In the genomic region with DNA sequence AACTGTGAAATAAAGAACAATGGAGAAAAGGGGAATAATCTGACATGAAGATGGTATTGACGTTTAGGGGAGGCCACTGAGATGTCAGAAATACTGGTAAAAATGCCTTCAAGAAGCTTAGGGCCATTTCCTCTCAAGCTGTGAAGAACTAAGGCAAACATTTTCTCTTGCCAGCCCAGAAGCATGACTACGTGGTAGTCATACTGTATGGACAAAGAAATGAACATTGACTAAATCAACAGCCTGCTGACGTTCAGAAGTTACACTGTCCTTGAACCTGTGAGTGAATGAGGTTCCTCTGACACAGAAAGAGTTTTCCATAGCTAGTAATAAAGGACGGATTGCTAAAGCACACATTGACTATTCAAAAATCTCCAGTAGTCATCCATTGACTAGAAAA, we compare ENCODE assay signal across 26 cellular contexts.
A peak's percentile ranks its signal among the peaks of the same experiment; 100 is the strongest.
DNase-seq lines count a peak whose midpoint lies in the region; ATAC-seq and TF ChIP-seq lines count a peak whose summit lies in the region.
"Had no signal": no experiment of that assay in that cellular context is flagged by ENCODE, and none has a peak within 500 bp of the region (broad histone marks: within the 10 kb centered on the region; RNA-seq: fewer than 3 reads in every experiment).

No MANE protein-coding gene starts in this region.

- H3K4me1 ChIP-seq in lower lobe of right lung = no peaks in the 10 kb centered on the region
- H3K4me1 ChIP-seq in aorta (ENCODE audit: control insufficient read depth in 1 of 2, insufficient read depth in 2 of 2, low read length in 2 of 2) = peaks cover 0 to 2% of the 10 kb centered on the region in 2 donors
- H3K4me1 ChIP-seq: prostate gland, thyroid gland had no signal

- no peak overlapping the region for H3K27ac ChIP-seq in lower lobe of right lung
- H3K27ac ChIP-seq in aorta (ENCODE audit: low read depth in 1 of 2, low read length in 2 of 2) = no peak overlapping the region
- H3K27ac ChIP-seq: coronary artery, thyroid gland had no signal

- no peaks in the 10 kb centered on the region for H3K27me3 Mint-ChIP-seq in chondrocyte (ENCODE audit: low read depth)
- H3K27me3 Mint-ChIP-seq: naive B cell had no signal

- peak; percentile 39 for DNase-seq in EH (ENCODE audit: low read depth)
- DNase-seq in MG63 = peak; percentile 52
- no peak for DNase-seq in chondrocyte (ENCODE audit: low spot score)
- no peak for DNase-seq in lower lobe of right lung
- no peak for DNase-seq in aorta
- no peak for DNase-seq in GM20000 (ENCODE audit: low spot score)
- DNase-seq: activated CD4-positive, alpha-beta T cell treated with anti-CD3 and anti-CD28 coated beads, Interleukin-2, amount 10 ng/mL, durations not matched to agents 24 days and 14 days; CD8-positive, alpha-beta T cell; effector memory CD8-positive, alpha-beta T cell; EL; naive B cell; NCI-H1105; NCI-H2029; NCI-H748 treated with DMSO at 0.1 percent for 48 hours; SJCRH30; stimulated activated CD4-positive, alpha-beta T cell treated with anti-CD3 and anti-CD28 coated beads, Interleukin-4, amount 100 ng/mL, for 24 hours; thyroid gland had no signal

- H3K9me3 ChIP-seq in MG63 (no peaks in the 10 kb centered on the region), lower lobe of right lung (no peaks in the 10 kb centered on the region), aorta (ENCODE audit: control insufficient read depth, low read length) (no peaks in the 10 kb centered on the region)
- H3K9me3 ChIP-seq: prostate gland, SJCRH30, thyroid gland had no signal

- H3K36me3 ChIP-seq in MG63 (peaks cover 15% of the 10 kb centered on the region), lower lobe of right lung (no peaks in the 10 kb centered on the region), aorta (ENCODE audit: control insufficient read depth in 1 of 2, insufficient read depth in 2 of 2, low read length in 1 of 2) (no peaks in the 10 kb centered on the region)
- H3K36me3 ChIP-seq: cardiac muscle cell, prostate gland, SJCRH30, thyroid gland had no signal

- peaks cover 4% of the 10 kb centered on the region for H3K9me3 Mint-ChIP-seq in chondrocyte (ENCODE audit: low read depth)
- H3K9me3 Mint-ChIP-seq: activated CD4-positive, alpha-beta T cell treated with anti-CD3 and anti-CD28 coated beads, Interleukin-2, amount 10 ng/mL, durations not matched to agents 24 days and 14 days; activated naive CD4-positive, alpha-beta T cell treated with anti-CD3 and anti-CD28 coated beads, Interleukin-2, amount 50 U/mL, for 24 hours; CD8-positive, alpha-beta T cell; effector memory CD8-positive, alpha-beta T cell had no signal

- TF ChIP-seq CTCF in chondrocyte (IDR thresholded peaks at IDR 0.05) = no peak
- TF ChIP-seq CTCF in lower lobe of right lung (IDR thresholded peaks at IDR 0.05) = no peak
- TF ChIP-seq CTCF in GM20000 (IDR thresholded peaks at IDR 0.05; ENCODE audit: extremely low read depth, missing control alignments) = no peak

- no peaks in the 10 kb centered on the region for H3K36me3 Mint-ChIP-seq in chondrocyte (ENCODE audit: low read depth)
- H3K36me3 Mint-ChIP-seq: activated naive CD4-positive, alpha-beta T cell treated with anti-CD3 and anti-CD28 coated beads, Interleukin-2, amount 50 U/mL, for 24 hours; CD8-positive, alpha-beta T cell; mesothelial cell of epicardium; naive B cell had no signal

- ATAC-seq in lower lobe of right lung = peak; percentile 46 to 80
- ATAC-seq in GM21529 (IDR thresholded peaks at IDR 0.05; ENCODE audit: unreplicated experiment) = no peak
- no peak for ATAC-seq in aorta (ENCODE audit: low FRiP score)
- ATAC-seq in GM21515 (IDR thresholded peaks at IDR 0.05; ENCODE audit: unreplicated experiment) = no peak
- ATAC-seq: CD8-positive, alpha-beta T cell; effector memory CD8-positive, alpha-beta T cell; sciatic nerve had no signal

- H3K4me3 Mint-ChIP-seq in chondrocyte (ENCODE audit: unreplicated experiment) = no peak overlapping the region
- H3K4me3 Mint-ChIP-seq: activated CD4-positive, alpha-beta T cell treated with anti-CD3 and anti-CD28 coated beads, Interleukin-2, amount 10 ng/mL, durations not matched to agents 24 days and 14 days; activated naive CD4-positive, alpha-beta T cell treated with anti-CD3 and anti-CD28 coated beads, Interleukin-2, amount 50 U/mL, for 24 hours; B cell; CD8-positive, alpha-beta T cell; effector memory CD8-positive, alpha-beta T cell; mesothelial cell of epicardium; naive B cell had no signal

- peaks cover 56% of the 10 kb centered on the region for H3K4me1 Mint-ChIP-seq in chondrocyte (ENCODE audit: low read depth)
- H3K4me1 Mint-ChIP-seq: activated CD4-positive, alpha-beta T cell treated with anti-CD3 and anti-CD28 coated beads, Interleukin-2, amount 10 ng/mL, durations not matched to agents 24 days and 14 days; activated naive CD4-positive, alpha-beta T cell treated with anti-CD3 and anti-CD28 coated beads, Interleukin-2, amount 50 U/mL, for 24 hours; B cell; naive B cell had no signal

- 84 to 88% methylated on average over 4 of the region's 4 CpGs for WGBS in aorta, 2 donors

- H3K4me3 ChIP-seq in MG63 (no peak overlapping the region), lower lobe of right lung (no peak overlapping the region), aorta (ENCODE audit: low read length in 2 of 2) (no peak overlapping the region)
- H3K4me3 ChIP-seq: cardiac muscle cell, coronary artery, prostate gland, SJCRH30, thyroid gland had no signal

- H3K27me3 ChIP-seq in MG63 (no peaks in the 10 kb centered on the region), lower lobe of right lung (ENCODE audit: low read depth) (no peaks in the 10 kb centered on the region), aorta (ENCODE audit: control insufficient read depth in 1 of 2, insufficient read depth in 2 of 2, low read length in 1 of 2) (no peaks in the 10 kb centered on the region)
- H3K27me3 ChIP-seq: cardiac muscle cell, SJCRH30, thyroid gland had no signal

- intact Hi-C loops in lower lobe of right lung (cut with DNase I) (no loop called here), aorta (cut with DNase I) (no loop called here)

- peak overlapping the region; percentile 61 for H3K27ac Mint-ChIP-seq in chondrocyte (ENCODE audit: unreplicated experiment)
- H3K27ac Mint-ChIP-seq: activated CD4-positive, alpha-beta T cell treated with anti-CD3 and anti-CD28 coated beads, Interleukin-2, amount 10 ng/mL, durations not matched to agents 24 days and 14 days; activated naive CD4-positive, alpha-beta T cell treated with anti-CD3 and anti-CD28 coated beads, Interleukin-2, amount 50 U/mL, for 24 hours; B cell; CD8-positive, alpha-beta T cell; effector memory CD8-positive, alpha-beta T cell; naive B cell had no signal

Comparison
In these comparisons a context has a peak if more than half of its experiments do, and no peak if none do; other contexts are left out.
1. DNase-seq: peak in EH (single experiment) and MG63 (single experiment); none in chondrocyte (single experiment), lower lobe of right lung (single experiment), aorta (0 of 2) and GM20000 (single experiment).
2. ATAC-seq: peak in lower lobe of right lung (2 of 2); none in GM21529 (single experiment), aorta (single experiment) and GM21515 (single experiment).